1 cellular context compared by ENCODE assay signal in genomic region chr12:123384318-123384993, GRCh38.
TF ChIP-seq lines count a peak whose summit lies in the region.

No MANE protein-coding gene starts in this region.

TF ChIP-seq in H1, 55 proteins besides CTCF, POLR2A, EP300 and RAD21:
- TF ChIP-seq BACH1 (IDR thresholded peaks at IDR 0.05; ENCODE audit: low read length) (0 out of 2 replicates have a peak, but pooled peaks have one; percentile 6), HDAC2 (IDR thresholded peaks at IDR 0.05; ENCODE audit: borderline replicate concordance in 1 of 2, low read depth in 2 of 2, low read length in 2 of 2) (peak in 1 of 2 experiments; percentile 27; a peak in 1 of 4 replicates), NANOG (IDR thresholded peaks at IDR 0.05; ENCODE audit: insufficient read depth, low read depth, low read length, poor library complexity, severe bottlenecking) (no peak), HDAC6 (IDR thresholded peaks at IDR 0.05; ENCODE audit: low read depth, low read length) (no peak), BRCA1 (IDR thresholded peaks at IDR 0.05; ENCODE audit: low read depth, low read length) (no peak), SIN3A (conservative IDR thresholded peaks at IDR 0.05 in 1 of 2, IDR thresholded peaks at IDR 0.05 in 1 of 2; ENCODE audit: low read depth in 1 of 2, low read length in 2 of 2) (peak in 1 of 2 experiments; percentile 10; a peak in 1 of 4 replicates), KDM4A (IDR thresholded peaks at IDR 0.05; ENCODE audit: low read depth, low read length, severe bottlenecking) (peak; percentile 38)
